Comparison of ENCODE assay signal across 11 cellular contexts in the genomic region with DNA sequence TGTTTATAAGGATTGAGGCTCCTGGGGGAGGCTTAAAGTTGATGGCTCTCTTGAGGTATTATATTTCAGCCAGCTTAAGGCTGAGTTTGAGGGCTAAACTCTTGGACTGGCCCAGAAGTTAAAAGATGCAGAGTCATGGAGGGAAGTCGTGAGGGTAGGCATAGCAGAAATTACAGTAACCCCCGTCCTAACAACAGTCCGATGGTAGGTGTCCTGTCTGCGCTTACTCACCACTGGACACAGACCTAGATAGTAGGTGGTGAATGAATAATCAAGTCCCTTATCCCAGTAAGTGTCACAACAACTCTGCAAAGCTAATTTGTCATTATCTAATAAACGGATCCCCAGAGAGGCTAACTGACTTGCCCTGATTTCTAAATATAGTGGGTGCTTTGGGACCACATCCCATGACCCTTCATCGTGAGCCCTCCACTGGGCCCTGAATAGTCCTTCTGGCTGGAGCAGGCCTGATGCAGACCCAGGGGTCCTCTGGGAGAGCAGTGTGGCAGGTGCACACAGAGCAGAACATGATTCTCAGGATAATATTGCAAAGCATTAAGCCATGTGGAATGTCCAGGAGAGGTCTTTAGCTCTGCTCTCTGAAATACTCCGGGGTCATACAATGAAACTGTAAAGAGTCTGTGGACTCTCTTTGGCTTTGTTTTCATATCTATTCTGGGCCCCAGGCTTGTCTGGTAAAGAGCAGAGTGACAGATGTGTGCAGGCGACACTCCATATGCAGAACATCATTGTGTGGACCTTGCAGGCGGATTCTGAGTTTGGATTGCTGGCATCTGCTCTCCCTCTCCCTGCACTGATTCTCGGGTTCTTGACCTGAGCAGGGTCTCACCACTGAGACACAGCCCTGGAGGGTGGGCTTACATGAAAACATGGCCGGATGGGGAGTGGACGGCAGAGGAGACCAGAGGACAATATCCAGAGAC.
A peak's percentile ranks its signal among the peaks of the same experiment; 100 is the strongest.
DNase-seq lines count a peak whose midpoint lies in the region; ATAC-seq, FAIRE-seq and TF ChIP-seq lines count a peak whose summit lies in the region.
"Had no signal": no experiment of that assay in that cellular context is flagged by ENCODE, and none has a peak within 500 bp of the region (broad histone marks: within the 10 kb centered on the region; RNA-seq: fewer than 3 reads in every experiment).

No MANE protein-coding gene starts in this region.

- H3K4me1 ChIP-seq in astrocyte (ENCODE audit: insufficient read depth, low read length) (peaks cover 40% of the 10 kb centered on the region), foreskin keratinocyte (peaks cover 20% of the 10 kb centered on the region), prostate gland (replicated peaks) (no peaks in the 10 kb centered on the region)

- no peaks in the 10 kb centered on the region for H3K27me3 Mint-ChIP-seq in astrocyte (ENCODE audit: low read depth, unreplicated experiment)
- H3K27me3 Mint-ChIP-seq in natural killer cell treated with Interleukin-12 subunit alpha and Interleukin-12 subunit beta and Interleukin-15 and Interleukin-18, amount 100 ng/mL, for 72 hours, result no peaks in the 10 kb centered on the region

- WGBS in prostate gland, result 61% methylated on average over 12 of the region's 12 CpGs

- no peak overlapping the region for H2AFZ ChIP-seq in astrocyte (ENCODE audit: low read depth, low read length)

- no peak overlapping the region for H3K4me3 Mint-ChIP-seq in astrocyte (ENCODE audit: unreplicated experiment)
- H3K4me3 Mint-ChIP-seq in natural killer cell treated with Interleukin-12 subunit alpha and Interleukin-12 subunit beta and Interleukin-15 and Interleukin-18, amount 100 ng/mL, for 72 hours, result peak overlapping the region; percentile 36

- H3K9me3 Mint-ChIP-seq in astrocyte (ENCODE audit: unreplicated experiment), result no peaks in the 10 kb centered on the region
- H3K9me3 Mint-ChIP-seq in natural killer cell treated with Interleukin-12 subunit alpha and Interleukin-12 subunit beta and Interleukin-15 and Interleukin-18, amount 100 ng/mL, for 72 hours, result no peaks in the 10 kb centered on the region

- H3K27ac Mint-ChIP-seq in astrocyte (ENCODE audit: unreplicated experiment), result peak overlapping the region; percentile 35
- peak overlapping the region; percentile 66 to 73 for H3K27ac Mint-ChIP-seq in natural killer cell treated with Interleukin-12 subunit alpha and Interleukin-12 subunit beta and Interleukin-15 and Interleukin-18, amount 100 ng/mL, for 72 hours

- intact Hi-C loops in prostate gland (cut with DNase I), result loop anchor here (10.0 kb wide), 1 partner anchor 90 kb away; no protein-coding TSS in a partner anchor

- H3K4me3 ChIP-seq in astrocyte (ENCODE audit: insufficient read depth, low read depth, low read length) (no peak overlapping the region), prostate gland (no peak overlapping the region)

- DNase-seq in A172 (ENCODE audit: low spot score) (peak; percentile 46), NCI-H1694 (lab: John Stamatoyannopoulos, UW) (peak; percentile 67), astrocyte (ENCODE audit: low read depth) (peak; percentile 48), foreskin keratinocyte (no peak), SK-N-DZ (ENCODE audit: low spot score) (no peak), prostate gland (ENCODE audit: low spot score) (no peak), OCI-M2 (lab: John Stamatoyannopoulos, UW; ENCODE audit: unreplicated experiment) (no peak)
- no peak for DNase-seq in natural killer cell treated with Interleukin-12 subunit alpha and Interleukin-12 subunit beta and Interleukin-15 and Interleukin-18, amount 100 ng/mL, for 72 hours (ENCODE audit: low spot score)
- DNase-seq: activated CD8-positive, alpha-beta memory T cell treated with anti-CD3 and anti-CD28 coated beads, Interleukin-2, amount 50 U/mL, for 48 hours; NCI-H187 treated with DMSO at 0.1 percent for 48 hours had no signal

- H3K36me3 ChIP-seq in astrocyte (ENCODE audit: insufficient read depth, low read length), result no peaks in the 10 kb centered on the region
- H3K36me3 ChIP-seq in prostate gland, result no peaks in the 10 kb centered on the region

- H3K27me3 ChIP-seq in astrocyte (ENCODE audit: insufficient read depth, low read length) (no peaks in the 10 kb centered on the region), foreskin keratinocyte (no peaks in the 10 kb centered on the region), prostate gland (replicated peaks; ENCODE audit: insufficient read depth) (no peaks in the 10 kb centered on the region)

- peaks cover 34% of the 10 kb centered on the region for H3K4me1 Mint-ChIP-seq in astrocyte (ENCODE audit: low read depth, unreplicated experiment)
- peaks cover 17 to 36% of the 10 kb centered on the region in 2 donors for H3K4me1 Mint-ChIP-seq in natural killer cell treated with Interleukin-12 subunit alpha and Interleukin-12 subunit beta and Interleukin-15 and Interleukin-18, amount 100 ng/mL, for 72 hours (ENCODE audit: low read depth in 2 of 2)

- no peaks in the 10 kb centered on the region for H3K79me2 ChIP-seq in astrocyte (ENCODE audit: insufficient read depth, low read length)

- H3K27ac ChIP-seq in astrocyte (ENCODE audit: low read depth, low read length) (no peak overlapping the region), foreskin keratinocyte (no peak overlapping the region), prostate gland (no peak overlapping the region)

- no peak overlapping the region for H3K4me2 ChIP-seq in astrocyte (ENCODE audit: low read length)

- no peaks in the 10 kb centered on the region for H4K20me1 ChIP-seq in astrocyte (ENCODE audit: insufficient read depth, low read length)

- no peaks in the 10 kb centered on the region for H3K9me3 ChIP-seq in astrocyte (ENCODE audit: insufficient read depth, low read depth, low read length)
- H3K9me3 ChIP-seq in prostate gland, result no peaks in the 10 kb centered on the region

- TF ChIP-seq CTCF in astrocyte (IDR thresholded peaks at IDR 0.05; ENCODE audit: insufficient read depth, low read depth, low read length) (no peak), foreskin keratinocyte (conservative IDR thresholded peaks at IDR 0.05) (no peak), prostate gland (IDR thresholded peaks at IDR 0.05) (no peak)

- no peak for TF ChIP-seq POLR2A in prostate gland (IDR thresholded peaks at IDR 0.05)

- H3K36me3 Mint-ChIP-seq in astrocyte (ENCODE audit: low read depth, unreplicated experiment), result no peaks in the 10 kb centered on the region
- H3K36me3 Mint-ChIP-seq in natural killer cell treated with Interleukin-12 subunit alpha and Interleukin-12 subunit beta and Interleukin-15 and Interleukin-18, amount 100 ng/mL, for 72 hours, result no peaks in the 10 kb centered on the region

- peak overlapping the region; percentile 26 for H3K9ac ChIP-seq in astrocyte (ENCODE audit: low read length)

- no peak for ATAC-seq in natural killer cell treated with Interleukin-12 subunit alpha and Interleukin-12 subunit beta and Interleukin-15 and Interleukin-18, amount 100 ng/mL, for 72 hours
- no peak for ATAC-seq in foreskin keratinocyte

- FAIRE-seq in astrocyte (lab: Jason Lieb, UNC), result no peak
- FAIRE-seq: TTC549 had no signal

Comparison
In these comparisons a context has a peak if more than half of its experiments do, and no peak if none do; other contexts are left out.
1. DNase-seq: peak in A172 (single experiment), NCI-H1694 (single experiment) and astrocyte (single experiment); none in natural killer cell treated with Interleukin-12 subunit alpha and Interleukin-12 subunit beta and Interleukin-15 and Interleukin-18, amount 100 ng/mL, for 72 hours (single experiment), foreskin keratinocyte (0 of 2), SK-N-DZ (single experiment), prostate gland (single experiment) and OCI-M2 (single experiment).